In genomic region chrX:38271154-38271716, GRCh38 we compare ENCODE assay signal across 9 cellular contexts. TPM values are rescaled to one million over a fixed set of nuclear protein-coding genes. Genes with fewer than 3 reads are reported as not detected.
DNase-seq lines count a peak whose midpoint lies in the region; ATAC-seq and TF ChIP-seq lines count a peak whose summit lies in the region.
"Had no signal": no experiment of that assay in that cellular context is flagged by ENCODE, and none has a peak within 500 bp of the region (broad histone marks: within the 10 kb centered on the region; RNA-seq: fewer than 3 reads in every experiment).

No MANE protein-coding gene starts in this region.

- no peaks in the 10 kb centered on the region for H3K79me2 ChIP-seq in ACC112 (ENCODE audit: control insufficient read depth, insufficient read depth, low read length, unreplicated experiment)

- no peak overlapping the region for H2AFZ ChIP-seq in ACC112 (ENCODE audit: low read length, unreplicated experiment)

- no peak for TF ChIP-seq POLR2A in erythroblast (IDR thresholded peaks at IDR 0.05; ENCODE audit: low read length)

- DNase-seq in HFFc6 = no peak
- DNase-seq in omental fat pad (ENCODE audit: low spot score) = no peak
- DNase-seq in erythroblast (lab: John Stamatoyannopoulos, UW) = no peak
- no peak for DNase-seq in HuH-7 (ENCODE audit: low spot score)
- DNase-seq in Ammon's horn (ENCODE audit: low spot score) = no peak
- DNase-seq: activated CD8-positive, alpha-beta T cell treated with anti-CD3 and anti-CD28 coated beads for 36 hours had no signal

- H3K9me3 Mint-ChIP-seq in HFFc6 = no peaks in the 10 kb centered on the region
- H3K9me3 Mint-ChIP-seq: activated CD8-positive, alpha-beta T cell treated with anti-CD3 and anti-CD28 coated beads for 36 hours had no signal

- H3K27me3 Mint-ChIP-seq in HFFc6 (ENCODE audit: insufficient read depth) = no peaks in the 10 kb centered on the region
- H3K27me3 Mint-ChIP-seq: activated CD8-positive, alpha-beta T cell treated with anti-CD3 and anti-CD28 coated beads for 36 hours had no signal

- H3K36me3 Mint-ChIP-seq in HFFc6 (ENCODE audit: low read depth) = no peaks in the 10 kb centered on the region

- H3K27me3 ChIP-seq in ACC112 (ENCODE audit: insufficient read depth, low read length) = no peaks in the 10 kb centered on the region

- H3K4me1 ChIP-seq in ACC112 (ENCODE audit: control insufficient read depth, insufficient read depth, low read length, unreplicated experiment) = peaks cover 32% of the 10 kb centered on the region

- peaks cover 40% of the 10 kb centered on the region for H3K4me1 Mint-ChIP-seq in HFFc6 (ENCODE audit: low read depth)

- H3K4me3 Mint-ChIP-seq in HFFc6 = no peak overlapping the region
- H3K4me3 Mint-ChIP-seq: activated CD8-positive, alpha-beta T cell treated with anti-CD3 and anti-CD28 coated beads for 36 hours had no signal

- ATAC-seq in GM18873 (IDR thresholded peaks at IDR 0.05; ENCODE audit: low FRiP score, unreplicated experiment) (peak; percentile 64), HG03558 (IDR thresholded peaks at IDR 0.05; ENCODE audit: extremely low read depth, unreplicated experiment) (peak; percentile 63), omental fat pad (ENCODE audit: low FRiP score) (no peak)
- ATAC-seq: activated CD8-positive, alpha-beta T cell treated with anti-CD3 and anti-CD28 coated beads for 36 hours had no signal

- H3K27ac Mint-ChIP-seq in HFFc6 = peak overlapping the region; percentile 57; the same call in 1 of the 2 replicates
- H3K27ac Mint-ChIP-seq: activated CD8-positive, alpha-beta T cell treated with anti-CD3 and anti-CD28 coated beads for 36 hours had no signal

- no peak overlapping the region for H3K4me3 ChIP-seq in ACC112 (ENCODE audit: low read depth, low read length)

- no peaks in the 10 kb centered on the region for H3K36me3 ChIP-seq in ACC112 (ENCODE audit: insufficient read depth, low read length)

- peak overlapping the region; percentile 58 for H3K27ac ChIP-seq in ACC112 (ENCODE audit: low read depth, low read length)

- TF ChIP-seq CTCF in HFFc6 (IDR thresholded peaks at IDR 0.05) (no peak), omental fat pad (IDR thresholded peaks at IDR 0.05) (no peak)

RNA-seq across cellular contexts. Expression of gene SRPX, which starts 50.6 kb away (rescaled TPM):
- total RNA-seq in HFFc6 (2021; fragmentation: NEBNext Ultra II Directional; extraction: Animal tissue kit (Norgen Biotek cat#: 25700)) = 10 to 100 TPM; 10.6 to 47.2 (median 42.4) TPM
- 100 to 1,000 TPM; 250 to 432 (median 374) TPM for total RNA-seq in omental fat pad
- total RNA-seq: activated CD8-positive, alpha-beta T cell treated with anti-CD3 and anti-CD28 coated beads for 36 hours had no signal

RNA-seq across cellular contexts. Expression of gene RPGR, which starts 56.1 kb away (rescaled TPM):
- total RNA-seq in HFFc6 (2021; fragmentation: NEBNext Ultra II Directional; extraction: Animal tissue kit (Norgen Biotek cat#: 25700)) = 1 to 10 TPM; 3.0 to 5.8 (median 4.1) TPM
- 10 to 100 TPM; 19.9 to 67.3 (median 41.3) TPM for total RNA-seq in omental fat pad

Comparison
In these comparisons a context has a peak if more than half of its experiments do, and no peak if none do; other contexts are left out.
1. RNA of gene SRPX, which starts 50.6 kb away (total RNA-seq): 250 to 432 TPM in omental fat pad; 10.6 to 47.2 TPM in HFFc6; every median in the first group is over 4 times any median in the second.